ENCODE assay signal across 9 cellular contexts in the genomic region with DNA sequence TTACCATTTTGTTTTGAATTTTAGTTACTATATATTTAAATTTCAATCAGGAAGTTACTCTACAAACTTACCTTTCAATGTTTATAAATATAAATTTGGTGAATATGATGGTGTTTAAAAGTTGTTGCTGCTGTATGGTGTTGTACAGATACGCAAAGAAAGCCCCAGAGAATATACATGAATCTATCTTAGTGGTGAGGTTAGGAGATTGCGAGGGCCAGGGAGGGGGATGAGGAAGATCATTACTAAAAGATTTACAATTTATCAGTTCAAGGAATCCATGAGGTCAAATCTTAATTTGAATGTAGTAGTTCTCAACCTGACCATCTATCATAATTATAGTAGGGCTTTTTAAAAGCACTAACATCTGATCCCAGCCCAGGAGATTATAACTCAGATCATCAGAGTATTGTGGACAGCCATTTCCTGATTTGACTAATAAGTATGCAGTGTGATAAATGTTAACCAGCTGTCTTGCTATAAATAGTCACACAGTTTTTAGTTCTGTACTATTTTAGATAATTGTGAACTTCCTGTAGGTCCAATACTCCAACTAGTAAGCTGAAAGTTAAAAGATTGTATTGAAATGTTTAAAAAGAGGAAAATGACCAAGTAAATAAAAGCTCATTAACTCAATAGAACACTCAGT. TPM values are rescaled to one million over a fixed set of nuclear protein-coding genes. Genes with fewer than 3 reads are reported as not detected.
DNase-seq lines count a peak whose midpoint lies in the region; ATAC-seq and TF ChIP-seq lines count a peak whose summit lies in the region.
"Had no signal": no experiment of that assay in that cellular context is flagged by ENCODE, and none has a peak within 500 bp of the region (broad histone marks: within the 10 kb centered on the region; RNA-seq: fewer than 3 reads in every experiment).

No MANE protein-coding gene starts in this region.

- DNase-seq in left ventricle myocardium superior: no peak
- no peak for DNase-seq in stimulated activated CD4-positive, alpha-beta T cell treated with anti-CD3 and anti-CD28 coated beads, Interleukin-12 subunit alpha, Interleukin-12 subunit beta, amount 100 ng/mL, for 4 hours
- DNase-seq in prostate gland (ENCODE audit: low spot score): no peak
- DNase-seq in SIG-M5 (lab: John Stamatoyannopoulos, UW): no peak
- DNase-seq in activated CD4-positive, alpha-beta T cell treated with anti-CD3 and anti-CD28 coated beads for 48 hours: no peak

- H3K9ac ChIP-seq in KMS-11: no peak overlapping the region

- no peaks in the 10 kb centered on the region for H3K36me3 ChIP-seq in KMS-11 (ENCODE audit: insufficient read depth)
- no peaks in the 10 kb centered on the region for H3K36me3 ChIP-seq in prostate gland

- no peaks in the 10 kb centered on the region for H3K9me3 ChIP-seq in prostate gland

- H3K27me3 ChIP-seq in KMS-11 (ENCODE audit: insufficient read depth, low read depth) (no peaks in the 10 kb centered on the region), prostate gland (replicated peaks; ENCODE audit: insufficient read depth) (no peaks in the 10 kb centered on the region)

- intact Hi-C loops in left ventricle myocardium superior (cut with micrococcal nuclease) (no loop called here), prostate gland (cut with DNase I) (no loop called here)

- H3K27ac ChIP-seq in KMS-11 (0 out of 2 replicates have a peak overlapping the region, but pooled peaks have one; percentile 9), prostate gland (no peak overlapping the region)

- H4K20me1 ChIP-seq in KMS-11 (ENCODE audit: insufficient read depth): no peaks in the 10 kb centered on the region

- no peaks in the 10 kb centered on the region for H3K79me2 ChIP-seq in KMS-11 (ENCODE audit: insufficient read depth, low read depth)

- no peak for TF ChIP-seq POLR2A in prostate gland (IDR thresholded peaks at IDR 0.05)

- ATAC-seq in GM18498 (IDR thresholded peaks at IDR 0.05; ENCODE audit: unreplicated experiment) (peak; percentile 82), GM21576 (IDR thresholded peaks at IDR 0.05; ENCODE audit: unreplicated experiment) (peak; percentile 91), left ventricle myocardium superior (peak; percentile 44)

- 94% methylated on average over 2 of the region's 2 CpGs for WGBS in prostate gland

- no peak overlapping the region for H3K4me3 ChIP-seq in KMS-11 (IDR thresholded peaks at IDR 0.05; ENCODE audit: insufficient read depth, low read depth, low read length)
- no peak overlapping the region for H3K4me3 ChIP-seq in prostate gland

- no peak overlapping the region for H2AFZ ChIP-seq in KMS-11 (ENCODE audit: low read depth)

- peak overlapping the region; percentile 90 for H3K4me2 ChIP-seq in KMS-11

- no peak for TF ChIP-seq CTCF in KMS-11 (conservative IDR thresholded peaks at IDR 0.05; ENCODE audit: low read depth, low read length)
- no peak for TF ChIP-seq CTCF in prostate gland (IDR thresholded peaks at IDR 0.05)

- H3K4me1 ChIP-seq in KMS-11 (ENCODE audit: low read depth, poor library complexity, severe bottlenecking) (peaks cover 74% of the 10 kb centered on the region), prostate gland (replicated peaks) (no peaks in the 10 kb centered on the region)

RNA-seq across cellular contexts. Expression of gene FAM3C, which starts 23.6 kb away (rescaled TPM):
- 42.8 TPM for total RNA-seq in left ventricle myocardium superior
- total RNA-seq in prostate gland: 10 to 100 TPM; 31.9 to 34.8 TPM

RNA-seq across cellular contexts. Expression of gene WNT16, which starts 43.7 kb away (rescaled TPM):
- total RNA-seq in left ventricle myocardium superior (not detected), prostate gland (1 to 10 TPM in 1 of 2 donors, under 1 TPM in 1; 0.23 to 1.1 TPM)
- total RNA-seq: pulmonary artery endothelial cell had no signal
